In the genomic region with DNA sequence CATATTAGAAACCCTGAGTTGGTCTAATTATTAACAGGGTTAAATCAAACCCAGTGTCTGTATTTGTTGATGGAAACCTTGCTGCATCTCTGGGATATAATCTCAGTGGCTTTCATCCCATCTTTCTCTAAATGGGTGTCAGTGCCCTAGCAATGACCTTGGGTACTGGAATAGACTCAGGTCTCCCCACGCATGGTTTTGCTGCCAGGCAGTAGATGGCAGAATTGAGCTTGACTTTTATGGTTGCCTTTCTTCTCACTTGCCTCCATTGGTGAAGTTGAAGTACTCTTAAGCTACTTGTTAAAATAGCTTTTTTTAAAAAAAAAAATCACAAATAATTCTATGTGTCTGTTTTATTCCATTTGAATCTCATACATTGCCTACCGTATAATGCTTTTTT, we compare ENCODE assay signal across 13 cellular contexts.
DNase-seq lines count a peak whose midpoint lies in the region; ATAC-seq and TF ChIP-seq lines count a peak whose summit lies in the region.
"Had no signal": no experiment of that assay in that cellular context is flagged by ENCODE, and none has a peak within 500 bp of the region (broad histone marks: within the 10 kb centered on the region; RNA-seq: fewer than 3 reads in every experiment).

No MANE protein-coding gene starts in this region.

- no peak for ATAC-seq in GM18909 (IDR thresholded peaks at IDR 0.05; ENCODE audit: poor library complexity, unreplicated experiment)
- ATAC-seq: mucosa of descending colon had no signal

- no peak for DNase-seq in AG09309 (ENCODE audit: low read depth)
- peak; percentile 8 for DNase-seq in NCI-H69 (lab: John Stamatoyannopoulos, UW)
- peak; percentile 48 for DNase-seq in dermis blood vessel endothelial cell
- no peak for DNase-seq in activated gamma-delta T cell (lab: John Stamatoyannopoulos, UW)
- no peak for DNase-seq in stimulated activated CD8-positive, alpha-beta memory T cell treated with anti-CD3 and anti-CD28 coated beads, Interleukin-4, amount 100 ng/mL, for 48 hours
- no peak for DNase-seq in NCI-H345 (lab: John Stamatoyannopoulos, UW)
- DNase-seq: activated CD4-positive, alpha-beta T cell treated with anti-CD3 and anti-CD28 coated beads for 48 hours; COR-L47; hippocampal formation; mucosa of descending colon; RPMI8226 had no signal

- peak; percentile 13 for TF ChIP-seq CTCF in AG09309 (IDR thresholded peaks at IDR 0.05; ENCODE audit: control insufficient read depth, insufficient read depth, low read depth, low read length, missing control alignments)
- TF ChIP-seq CTCF in GM12872 (IDR thresholded peaks at IDR 0.05; ENCODE audit: insufficient read depth, low read depth, low read length): 0 out of 3 replicates have a peak, but pooled peaks have one; percentile 26

- H3K4me3 ChIP-seq in AG09309 (ENCODE audit: control insufficient read depth, low read depth, low read length): no peak overlapping the region
- H3K4me3 ChIP-seq: mucosa of descending colon had no signal

Comparison
In these comparisons a context has a peak if more than half of its experiments do, and no peak if none do; other contexts are left out.
1. DNase-seq: peak in NCI-H69 (single experiment) and dermis blood vessel endothelial cell (single experiment); none in AG09309 (single experiment), activated gamma-delta T cell (single experiment), stimulated activated CD8-positive, alpha-beta memory T cell treated with anti-CD3 and anti-CD28 coated beads, Interleukin-4, amount 100 ng/mL, for 48 hours (single experiment) and NCI-H345 (single experiment).